18 cellular contexts compared by ENCODE assay signal in genomic region chr5:131386124-131386523, GRCh38.
DNase-seq lines count a peak whose midpoint lies in the region; ATAC-seq and TF ChIP-seq lines count a peak whose summit lies in the region.
"Had no signal": no experiment of that assay in that cellular context is flagged by ENCODE, and none has a peak within 500 bp of the region (broad histone marks: within the 10 kb centered on the region; RNA-seq: fewer than 3 reads in every experiment).

No MANE protein-coding gene starts in this region.

- H3K9me3 Mint-ChIP-seq in activated naive CD8-positive, alpha-beta T cell treated with anti-CD3 and anti-CD28 coated beads, Interleukin-2, amount 50 U/mL, for 24 hours, result no peaks in the 10 kb centered on the region
- no peaks in the 10 kb centered on the region for H3K9me3 Mint-ChIP-seq in memory B cell
- H3K9me3 Mint-ChIP-seq: HFFc6, neural progenitor cell had no signal

- H3K36me3 ChIP-seq in left ventricle myocardium inferior (peaks cover under 1% of the 10 kb centered on the region), testis (ENCODE audit: low read depth, missing control alignments) (no peaks in the 10 kb centered on the region)
- H3K36me3 ChIP-seq: neural progenitor cell had no signal

- peaks cover 92% of the 10 kb centered on the region for H3K4me1 Mint-ChIP-seq in activated naive CD8-positive, alpha-beta T cell treated with anti-CD3 and anti-CD28 coated beads, Interleukin-2, amount 50 U/mL, for 24 hours
- peaks cover 22% of the 10 kb centered on the region for H3K4me1 Mint-ChIP-seq in memory B cell

- peaks cover 27% of the 10 kb centered on the region for H3K4me1 ChIP-seq in left ventricle myocardium inferior
- H3K4me1 ChIP-seq in testis, result peaks cover 4% of the 10 kb centered on the region
- H3K4me1 ChIP-seq: neural progenitor cell had no signal

- TF ChIP-seq CTCF in left ventricle myocardium inferior (IDR thresholded peaks at IDR 0.05; ENCODE audit: borderline replicate concordance) (no peak), testis (IDR thresholded peaks at IDR 0.05) (no peak)

- no peaks in the 10 kb centered on the region for H3K27me3 Mint-ChIP-seq in activated naive CD8-positive, alpha-beta T cell treated with anti-CD3 and anti-CD28 coated beads, Interleukin-2, amount 50 U/mL, for 24 hours
- no peaks in the 10 kb centered on the region for H3K27me3 Mint-ChIP-seq in memory B cell

- WGBS in testis, 2 donors, result 91 to 95% methylated on average over 3 of the region's 3 CpGs

- peaks cover 46% of the 10 kb centered on the region for H3K36me3 Mint-ChIP-seq in activated naive CD8-positive, alpha-beta T cell treated with anti-CD3 and anti-CD28 coated beads, Interleukin-2, amount 50 U/mL, for 24 hours (ENCODE audit: low read depth)
- peaks cover 24% of the 10 kb centered on the region for H3K36me3 Mint-ChIP-seq in memory B cell

- DNase-seq in left ventricle myocardium inferior (no peak), left cardiac atrium (no peak), memory B cell (ENCODE audit: low spot score in 2 of 2) (no peak), DMS 273 (lab: John Stamatoyannopoulos, UW; ENCODE audit: unreplicated experiment) (no peak), dermis blood vessel endothelial cell (no peak), testis (no peak)
- DNase-seq in activated naive CD8-positive, alpha-beta T cell treated with anti-CD3 and anti-CD28 coated beads, Interleukin-2, amount 50 U/mL, for 24 hours, result no peak
- DNase-seq: activated CD4-positive, CD25-positive, alpha-beta regulatory T cell treated with anti-CD3 and anti-CD28 coated beads, Interleukin-2, amount 50 U/mL, for 72 hours; activated T-cell treated with anti-CD3 and anti-CD28 coated beads, Interleukin-2, amount 50 U/mL, for 1 hour; HFFc6; NCI-H1436 treated with DMSO at 0.1 percent for 48 hours; NCI-H226; Right ventricle myocardium superior; tibial artery had no signal

- no peak for TF ChIP-seq POLR2A in testis (IDR thresholded peaks at IDR 0.05)

- H3K27ac Mint-ChIP-seq in activated naive CD8-positive, alpha-beta T cell treated with anti-CD3 and anti-CD28 coated beads, Interleukin-2, amount 50 U/mL, for 24 hours, result peak overlapping the region; percentile 72
- peak overlapping the region; percentile 78 for H3K27ac Mint-ChIP-seq in memory B cell
- H3K27ac Mint-ChIP-seq: HFFc6, neural progenitor cell had no signal

- ATAC-seq in left cardiac atrium (no peak), memory B cell (ENCODE audit: low read depth) (no peak)
- no peak for ATAC-seq in activated naive CD8-positive, alpha-beta T cell treated with anti-CD3 and anti-CD28 coated beads, Interleukin-2, amount 50 U/mL, for 24 hours

- peak overlapping the region; percentile 31 for H3K27ac ChIP-seq in left ventricle myocardium inferior (replicated peaks)
- peak overlapping the region; percentile 10 for H3K27ac ChIP-seq in temporal lobe (ENCODE audit: low read depth, low read length)
- no peak overlapping the region for H3K27ac ChIP-seq in testis
- H3K27ac ChIP-seq: epithelial cell of prostate, neural progenitor cell, tibial artery had no signal

- no peak overlapping the region for H3K4me3 ChIP-seq in left ventricle myocardium inferior
- no peak overlapping the region for H3K4me3 ChIP-seq in testis
- H3K4me3 ChIP-seq: lung, neural progenitor cell, tibial artery had no signal

- H3K9me3 ChIP-seq in left ventricle myocardium inferior (replicated peaks) (no peaks in the 10 kb centered on the region), testis (no peaks in the 10 kb centered on the region)
- H3K9me3 ChIP-seq: tibial artery had no signal

- no peak overlapping the region for H3K4me3 Mint-ChIP-seq in activated naive CD8-positive, alpha-beta T cell treated with anti-CD3 and anti-CD28 coated beads, Interleukin-2, amount 50 U/mL, for 24 hours
- no peak overlapping the region for H3K4me3 Mint-ChIP-seq in memory B cell
- H3K4me3 Mint-ChIP-seq: HFFc6, neural progenitor cell had no signal

- H3K27me3 ChIP-seq in left ventricle myocardium inferior (ENCODE audit: low read depth), result no peaks in the 10 kb centered on the region
- H3K27me3 ChIP-seq in testis, result no peaks in the 10 kb centered on the region
- H3K27me3 ChIP-seq: neural progenitor cell, tibial artery had no signal

- intact Hi-C loops in left ventricle myocardium inferior (cut with micrococcal nuclease) (no loop called here), left cardiac atrium (cut with DNase I) (no loop called here), testis (cut with DNase I; ENCODE audit: low total_unique reads) (no loop called here)

Comparison
In these comparisons a context has a peak if more than half of its experiments do, and no peak if none do; other contexts are left out.
1. H3K27ac ChIP-seq: peak in left ventricle myocardium inferior (single experiment) and temporal lobe (single experiment); none in testis (0 of 2).